Comparison of ENCODE assay signal across 14 cellular contexts in genomic region chr2:45274190-45274926, GRCh38.
DNase-seq lines count a peak whose midpoint lies in the region; ATAC-seq and TF ChIP-seq lines count a peak whose summit lies in the region.
"Had no signal": no experiment of that assay in that cellular context is flagged by ENCODE, and none has a peak within 500 bp of the region (broad histone marks: within the 10 kb centered on the region; RNA-seq: fewer than 3 reads in every experiment).

No MANE protein-coding gene starts in this region.

- DNase-seq in ELF-1 (ENCODE audit: low read depth, low spot score) = peak; percentile 81
- peak; percentile 33 for DNase-seq in NCI-H2171 (lab: John Stamatoyannopoulos, UW)
- peak; percentile 51 for DNase-seq in cerebellum (ENCODE audit: low spot score)
- DNase-seq in NCI-H187 treated with DMSO at 0.1 percent for 48 hours (lab: John Stamatoyannopoulos, UW) = no peak
- DNase-seq in GM10266 (ENCODE audit: extremely low spot score) = no peak
- DNase-seq in heart right ventricle = no peak
- DNase-seq: activated effector memory CD4-positive, alpha-beta T cell treated with Interleukin-2 at 50 U/mL for 16 hours; GM23248; NCI-H524 treated with DMSO at 0.1 percent for 48 hours; stimulated activated naive B cell treated with anti-CD40 and anti-IgM and Interleukin-4, amounts not matched to agents 10 μg/mL and 1 μg/mL and 100 μg/mL, for 72 hours had no signal

- H3K27me3 ChIP-seq in parathyroid adenoma (ENCODE audit: control insufficient read depth, insufficient read depth, low read length) (no peaks in the 10 kb centered on the region), heart right ventricle (peaks cover 0 to 12% (median 0%) of the 10 kb centered on the region in 7 donors)
- H3K27me3 ChIP-seq: BLaER1 treated with 17β-estradiol and CSF1 and Interleukin-3, amounts not matched to agents 10 nM and 100 nM had no signal

- H3K4me3 ChIP-seq in parathyroid adenoma (ENCODE audit: low read depth, low read length) = no peak overlapping the region
- no peak overlapping the region for H3K4me3 ChIP-seq in heart right ventricle
- H3K4me3 ChIP-seq: BLaER1 treated with 17β-estradiol and CSF1 and Interleukin-3, amounts not matched to agents 10 nM and 100 nM; GM23248 had no signal

- no peak for TF ChIP-seq CTCF in parathyroid adenoma (IDR thresholded peaks at IDR 0.05)
- TF ChIP-seq CTCF in GM10266 (IDR thresholded peaks at IDR 0.05; ENCODE audit: control insufficient read depth, insufficient read depth, low read depth, missing control alignments) = no peak
- TF ChIP-seq CTCF in heart right ventricle (IDR thresholded peaks at IDR 0.05) = no peak

- no peaks in the 10 kb centered on the region for H3K79me2 ChIP-seq in parathyroid adenoma

- H3K36me3 ChIP-seq in parathyroid adenoma (ENCODE audit: control insufficient read depth, insufficient read depth, low read length) = no peaks in the 10 kb centered on the region
- no peaks in the 10 kb centered on the region for H3K36me3 ChIP-seq in heart right ventricle
- H3K36me3 ChIP-seq: BLaER1 treated with 17β-estradiol and CSF1 and Interleukin-3, amounts not matched to agents 10 nM and 100 nM had no signal

- 76 to 77% methylated on average over 8 of the region's 8 CpGs for WGBS in heart right ventricle, 2 donors

- intact Hi-C loops in heart right ventricle (cut with DNase I) = no loop called here

- H2AFZ ChIP-seq in parathyroid adenoma = peak overlapping the region; percentile 2
- H2AFZ ChIP-seq: GM23248 had no signal

- H3K4me1 ChIP-seq in parathyroid adenoma = no peaks in the 10 kb centered on the region
- peaks cover 0 to 9% (median 0%) of the 10 kb centered on the region in 9 donors for H3K4me1 ChIP-seq in heart right ventricle

- H3K27ac ChIP-seq in parathyroid adenoma (no peak overlapping the region), heart right ventricle (no peak overlapping the region)
- H3K27ac ChIP-seq: BLaER1 treated with 17β-estradiol and CSF1 and Interleukin-3, amounts not matched to agents 10 nM and 100 nM; GM23248 had no signal

- H3K4me2 ChIP-seq in parathyroid adenoma (ENCODE audit: low read length) = no peak overlapping the region

- ATAC-seq in GM21367 (IDR thresholded peaks at IDR 0.05; ENCODE audit: unreplicated experiment) = no peak
- no peak for ATAC-seq in heart right ventricle
- ATAC-seq: SK-N-SH treated with all-trans-retinoic acid at 6 μM for 48 hours; stimulated activated naive B cell treated with anti-CD40 and anti-IgM and Interleukin-4, amounts not matched to agents 10 μg/mL and 1 μg/mL and 100 μg/mL, for 72 hours had no signal

- H3K9me3 ChIP-seq in parathyroid adenoma (ENCODE audit: control insufficient read depth, low read length) = no peaks in the 10 kb centered on the region
- no peaks in the 10 kb centered on the region for H3K9me3 ChIP-seq in heart right ventricle
- H3K9me3 ChIP-seq: BLaER1 treated with 17β-estradiol and CSF1 and Interleukin-3, amounts not matched to agents 10 nM and 100 nM had no signal

- H3K9ac ChIP-seq in parathyroid adenoma = no peak overlapping the region
- H3K9ac ChIP-seq: BLaER1 treated with 17β-estradiol and CSF1 and Interleukin-3, amounts not matched to agents 10 nM and 100 nM; GM23248 had no signal

Comparison
In these comparisons a context has a peak if more than half of its experiments do, and no peak if none do; other contexts are left out.
1. DNase-seq: peak in ELF-1 (single experiment), NCI-H2171 (single experiment) and cerebellum (single experiment); none in NCI-H187 treated with DMSO at 0.1 percent for 48 hours (single experiment), GM10266 (single experiment) and heart right ventricle (0 of 2).